ENCODE assay signal across 9 cellular contexts in genomic region chr2:73987948-73988700, GRCh38. TPM values are rescaled to one million over a fixed set of nuclear protein-coding genes. Genes with fewer than 3 reads are reported as not detected.
DNase-seq lines count a peak whose midpoint lies in the region; ATAC-seq and TF ChIP-seq lines count a peak whose summit lies in the region.
"Had no signal": no experiment of that assay in that cellular context is flagged by ENCODE, and none has a peak within 500 bp of the region (broad histone marks: within the 10 kb centered on the region; RNA-seq: fewer than 3 reads in every experiment).

No MANE protein-coding gene starts in this region.

- peaks cover 85% of the 10 kb centered on the region for H3K4me1 ChIP-seq in BLaER1
- H3K4me1 ChIP-seq in colonic mucosa = peaks cover 22% of the 10 kb centered on the region

- peak overlapping the region; percentile 100 for H3K27ac ChIP-seq in BLaER1
- peak overlapping the region; percentile 11 for H3K27ac ChIP-seq in KOPT-K1 (ENCODE audit: low read depth, low read length, poor library complexity, severe bottlenecking)
- no peak overlapping the region for H3K27ac ChIP-seq in colonic mucosa

- H3K4me3 ChIP-seq in BLaER1 = peak overlapping the region; percentile 86
- peak overlapping the region; percentile 7 for H3K4me3 ChIP-seq in colonic mucosa

- no peaks in the 10 kb centered on the region for H3K27me3 Mint-ChIP-seq in natural killer cell treated with Interleukin-12 subunit alpha and Interleukin-12 subunit beta and Interleukin-15 and Interleukin-18, amount 100 ng/mL, for 72 hours

- TF ChIP-seq CTCF in colonic mucosa (IDR thresholded peaks at IDR 0.05) = no peak
- TF ChIP-seq CTCF in omental fat pad (IDR thresholded peaks at IDR 0.05) = no peak

- peak overlapping the region; percentile 92 for H3K9ac ChIP-seq in BLaER1
- peak overlapping the region in 1 of 2 donors; percentile 80 for H3K9ac ChIP-seq in colonic mucosa (ENCODE audit: low read depth in 2 of 2, low read length in 2 of 2)

- peaks cover 5% of the 10 kb centered on the region for H3K36me3 Mint-ChIP-seq in natural killer cell treated with Interleukin-12 subunit alpha and Interleukin-12 subunit beta and Interleukin-15 and Interleukin-18, amount 100 ng/mL, for 72 hours

- intact Hi-C loops in colonic mucosa (cut with DNase I) = loop anchor here (10.0 kb wide), 1 partner anchor 163 kb away; the partner anchor contains the start of gene STAMBP

- ATAC-seq in natural killer cell treated with Interleukin-12 subunit alpha and Interleukin-12 subunit beta and Interleukin-15 and Interleukin-18, amount 100 ng/mL, for 72 hours = no peak
- ATAC-seq in omental fat pad (ENCODE audit: low FRiP score) = no peak
- ATAC-seq in HG02884 (IDR thresholded peaks at IDR 0.05; ENCODE audit: unreplicated experiment) = no peak
- no peak for ATAC-seq in HG03045 (IDR thresholded peaks at IDR 0.05; ENCODE audit: unreplicated experiment)

- H3K36me3 ChIP-seq in BLaER1 = peaks cover 72% of the 10 kb centered on the region
- peaks cover 68% of the 10 kb centered on the region for H3K36me3 ChIP-seq in KOPT-K1 (ENCODE audit: insufficient read depth, low read length)
- no peaks in the 10 kb centered on the region for H3K36me3 ChIP-seq in colonic mucosa

- H3K27ac Mint-ChIP-seq in natural killer cell treated with Interleukin-12 subunit alpha and Interleukin-12 subunit beta and Interleukin-15 and Interleukin-18, amount 100 ng/mL, for 72 hours = peak overlapping the region in 1 of 2 donors; percentile 61

- H3K4me2 ChIP-seq in BLaER1 = peak overlapping the region; percentile 93

- no peaks in the 10 kb centered on the region for H3K9me3 ChIP-seq in BLaER1
- H3K9me3 ChIP-seq in KOPT-K1 (ENCODE audit: insufficient read depth, low read length, poor library complexity, severe bottlenecking) = peaks cover 3% of the 10 kb centered on the region
- H3K9me3 ChIP-seq in colonic mucosa = no peaks in the 10 kb centered on the region

- no peak for DNase-seq in colonic mucosa
- DNase-seq in natural killer cell treated with Interleukin-12 subunit alpha and Interleukin-12 subunit beta and Interleukin-15 and Interleukin-18, amount 100 ng/mL, for 72 hours (ENCODE audit: low spot score) = no peak
- no peak for DNase-seq in foreskin melanocyte
- no peak for DNase-seq in omental fat pad (ENCODE audit: low spot score)
- DNase-seq: NCI-H1092 treated with DMSO at 0.1 percent for 48 hours had no signal

- peaks cover 76% of the 10 kb centered on the region for H4K20me1 ChIP-seq in BLaER1

- H3K4me1 Mint-ChIP-seq in natural killer cell treated with Interleukin-12 subunit alpha and Interleukin-12 subunit beta and Interleukin-15 and Interleukin-18, amount 100 ng/mL, for 72 hours (ENCODE audit: low read depth in 2 of 2) = peaks cover 50 to 56% of the 10 kb centered on the region in 2 donors

- H3K27me3 ChIP-seq in BLaER1 (no peaks in the 10 kb centered on the region), colonic mucosa (no peaks in the 10 kb centered on the region)

- peak overlapping the region; percentile 88 for H3K4me3 Mint-ChIP-seq in natural killer cell treated with Interleukin-12 subunit alpha and Interleukin-12 subunit beta and Interleukin-15 and Interleukin-18, amount 100 ng/mL, for 72 hours

- H3K9me3 Mint-ChIP-seq in natural killer cell treated with Interleukin-12 subunit alpha and Interleukin-12 subunit beta and Interleukin-15 and Interleukin-18, amount 100 ng/mL, for 72 hours = no peaks in the 10 kb centered on the region

RNA-seq across cellular contexts. Expression of gene TET3, which starts 3.4 kb away (rescaled TPM):
- total RNA-seq in colonic mucosa (10 to 100 TPM; 17.8 to 22.9 TPM), omental fat pad (10 to 100 TPM in 3 of 4 donors, 1 to 10 TPM in 1; 8.6 to 17.8 (median 11.4) TPM)
- total RNA-seq in natural killer cell treated with Interleukin-12 subunit alpha and Interleukin-12 subunit beta and Interleukin-15 and Interleukin-18, amount 100 ng/mL, for 72 hours = 10 to 100 TPM; 29.3 to 70.3 TPM
